ENCODE assay signal across 13 cellular contexts in genomic region chr12:9758119-9758518, GRCh38. TPM values are rescaled to one million over a fixed set of nuclear protein-coding genes. Genes with fewer than 3 reads are reported as not detected.
DNase-seq lines count a peak whose midpoint lies in the region; ATAC-seq, FAIRE-seq and TF ChIP-seq lines count a peak whose summit lies in the region.
"Had no signal": no experiment of that assay in that cellular context is flagged by ENCODE, and none has a peak within 500 bp of the region (broad histone marks: within the 10 kb centered on the region; RNA-seq: fewer than 3 reads in every experiment).

No MANE protein-coding gene starts in this region.

- peaks cover 18% of the 10 kb centered on the region for H3K27me3 ChIP-seq in SK-N-SH (ENCODE audit: insufficient read depth)
- H3K27me3 ChIP-seq in GM12878 (replicated peaks in 1 of 2; ENCODE audit: control insufficient read depth in 2 of 2, insufficient read depth in 2 of 2, low read length in 1 of 2), result no peaks in the 10 kb centered on the region
- H3K27me3 ChIP-seq: adrenal gland had no signal

- no peaks in the 10 kb centered on the region for H3F3A ChIP-seq in SK-N-SH (replicated peaks; ENCODE audit: insufficient read depth)

- in situ Hi-C loops in GM12878 (cut with MboI) (no loop called here), GM13977 (cut with MboI; ENCODE audit: low pct_unique_long_range_greater_than_20kb, low sequenced_read_pairs, unreplicated experiment) (no loop called here)

- RAD21 ChIA-PET in GM12878 (lab: Charles Lee; ENCODE audit: unreplicated experiment), result interaction anchor here (1.6 to 17.5 kb wide), 5 partner anchors 7 to 39 kb away, joined by 4 to 577 read pairs (median 58); no protein-coding TSS in a partner anchor

- no peak overlapping the region for H3K27ac ChIP-seq in SK-N-SH (ENCODE audit: low read depth in 2 of 2, low read length in 1 of 2)
- peak overlapping the region; percentile 79 for H3K27ac ChIP-seq in GM12878 (ENCODE audit: control insufficient read depth, insufficient read depth)
- H3K27ac ChIP-seq: 22Rv1, adrenal gland had no signal

- no peak for TF ChIP-seq RAD21 in SK-N-SH (IDR thresholded peaks at IDR 0.05; ENCODE audit: low read length)
- TF ChIP-seq RAD21 in GM12878 (IDR thresholded peaks at IDR 0.05; ENCODE audit: insufficient read depth, low read depth, low read length), result no peak

- SMC1A ChIA-PET in GM12878 (lab: Charles Lee; ENCODE audit: uncharacterized antibody, unreplicated experiment), result interaction anchor here (1.0 to 22.8 kb wide), 8 partner anchors 8 to 372 kb away, joined by 3 to 814 read pairs (median 14); partner anchors contain the start of gene CLEC7A

- no peaks in the 10 kb centered on the region for H3K9me2 ChIP-seq in SK-N-SH

- H4K20me1 ChIP-seq in SK-N-SH (ENCODE audit: insufficient read depth) (no peaks in the 10 kb centered on the region), GM12878 (ENCODE audit: control insufficient read depth, insufficient read depth) (no peaks in the 10 kb centered on the region)

- H3K27me3 Mint-ChIP-seq in stimulated activated naive CD8-positive, alpha-beta T cell treated with anti-CD3 and anti-CD28 coated beads, Interleukin-15, amount 100 ng/mL, for 72 hours, result no peaks in the 10 kb centered on the region

- H3K4me3 ChIP-seq in SK-N-SH (ENCODE audit: low read depth in 2 of 2, low read length in 1 of 2) (peak overlapping the region in 1 of 2 experiments; percentile 49; a peak in 1 of 4 replicates), GM12878 (peak overlapping the region; percentile 87)
- H3K4me3 ChIP-seq: adrenal gland had no signal

- BruUV-seq in GM12878 (replicated peaks; lab: Mats Ljungman, UMichigan), result no TSS peak

- H3K4me1 ChIP-seq in SK-N-SH (ENCODE audit: control insufficient read depth in 1 of 2, insufficient read depth in 2 of 2, low read depth in 1 of 2, low read length in 1 of 2) (no peaks in the 10 kb centered on the region), GM12878 (ENCODE audit: control insufficient read depth, insufficient read depth, low read length) (peaks cover 2% of the 10 kb centered on the region; the same call in 1 of the 2 replicates)
- H3K4me1 ChIP-seq: adrenal gland had no signal

- ATAC-seq in SK-N-SH treated with all-trans-retinoic acid at 6 μM for 48 hours, result no peak
- ATAC-seq in GM12878, result peak; percentile 4; the same call in 2 of the 3 replicates
- no peak for ATAC-seq in stimulated activated naive CD8-positive, alpha-beta T cell treated with anti-CD3 and anti-CD28 coated beads, Interleukin-15, amount 100 ng/mL, for 72 hours

- CTCF ChIA-PET in SK-N-SH (lab: Yijun Ruan, JAX), result interaction anchor here (1.1 to 5.7 kb wide), 3 partner anchors 9 to 15 kb away, joined by 3 to 51 read pairs (median 5); no protein-coding TSS in a partner anchor
- CTCF ChIA-PET in GM12878 (lab: Yijun Ruan, JAX), result interaction anchor here (0.5 to 19.3 kb wide), 11 partner anchors 8 to 1794 kb away, joined by 3 to 835 read pairs (median 4); no protein-coding TSS in a partner anchor

- no peak for DNase-seq in SK-N-SH
- peak; percentile 42 to 43 for DNase-seq in NCI-H526 (lab: John Stamatoyannopoulos, UW)
- no peak for DNase-seq in GM12878 (ENCODE audit: low read depth, low spot score)
- no peak for DNase-seq in stimulated activated naive CD8-positive, alpha-beta T cell treated with anti-CD3 and anti-CD28 coated beads, Interleukin-15, amount 100 ng/mL, for 72 hours
- DNase-seq in stimulated activated CD4-positive, alpha-beta T cell treated with anti-CD3 and anti-CD28 coated beads, Interleukin-4, amount 100 ng/mL, for 1 hour, result no peak
- no peak for DNase-seq in NCI-H1048 (lab: John Stamatoyannopoulos, UW)
- DNase-seq in GM13977 (ENCODE audit: low spot score), result no peak
- DNase-seq: DMS153, NCI-H345 had no signal

- WGBS in SK-N-SH (ENCODE audit: low lambda C conversion rate), result 24% methylated on average over 3 of the region's 3 CpGs
- 1% methylated on average over 3 of the region's 3 CpGs for WGBS in GM12878 (ENCODE audit: insufficient coverage, insufficient replicate concordance, low lambda C conversion rate, missing lambda C conversion rate)

- H3K79me2 ChIP-seq in SK-N-SH (ENCODE audit: insufficient read depth) (no peaks in the 10 kb centered on the region), GM12878 (ENCODE audit: control insufficient read depth, insufficient read depth, low read length) (peaks cover 41% of the 10 kb centered on the region)

- no peak for TF ChIP-seq POLR2A in GM12878 (IDR thresholded peaks at IDR 0.05; ENCODE audit: low read depth, low read length)

- peak overlapping the region; percentile 97 to 99 for H3K27ac Mint-ChIP-seq in stimulated activated naive CD8-positive, alpha-beta T cell treated with anti-CD3 and anti-CD28 coated beads, Interleukin-15, amount 100 ng/mL, for 72 hours

- H3K36me3 ChIP-seq in SK-N-SH (replicated peaks in 1 of 2; ENCODE audit: control insufficient read depth in 1 of 2, insufficient read depth in 2 of 2, low read length in 1 of 2) (no peaks in the 10 kb centered on the region), GM12878 (ENCODE audit: control insufficient read depth in 2 of 2, insufficient read depth in 2 of 2, low read length in 1 of 2) (peaks cover 0 to 14% of the 10 kb centered on the region in 2 experiments; a peak in 3 of 4 replicates)
- H3K36me3 ChIP-seq: adrenal gland had no signal

- H2AFZ ChIP-seq in SK-N-SH (ENCODE audit: low read depth) (no peak overlapping the region), GM12878 (ENCODE audit: control insufficient read depth, low read depth, low read length) (peak overlapping the region; percentile 84; the same call in 1 of the 2 replicates)

- H3K9me3 ChIP-seq in SK-N-SH (no peaks in the 10 kb centered on the region), GM12878 (replicated peaks; ENCODE audit: control insufficient read depth, insufficient read depth, low read length) (no peaks in the 10 kb centered on the region; the same call in 1 of the 3 replicates)
- H3K9me3 ChIP-seq: adrenal gland had no signal

- POLR2A ChIA-PET in SK-N-SH (lab: Yijun Ruan, JAX) (no interaction called here), GM12878 (lab: Charles Lee) (interaction anchor here (0.6 to 3.0 kb wide), 8 partner anchors 10 to 111 kb away, joined by 3 to 18 read pairs (median 4); partner anchors contain the start of gene CLEC2B)

- H3K4me3 Mint-ChIP-seq in stimulated activated naive CD8-positive, alpha-beta T cell treated with anti-CD3 and anti-CD28 coated beads, Interleukin-15, amount 100 ng/mL, for 72 hours, result peak overlapping the region; percentile 87 to 89

- no peak overlapping the region for H3K9ac ChIP-seq in SK-N-SH
- peak overlapping the region; percentile 76 for H3K9ac ChIP-seq in GM12878 (ENCODE audit: control insufficient read depth, insufficient read depth, low read length)

- H3K4me2 ChIP-seq in SK-N-SH (peak overlapping the region; percentile 73), GM12878 (ENCODE audit: control insufficient read depth, insufficient read depth) (peak overlapping the region; percentile 86)

- intact Hi-C loops in GM12878 (cut with micrococcal nuclease; ENCODE audit: unreplicated experiment), result no loop called here

- peaks cover 0 to 5% of the 10 kb centered on the region in 2 donors for H3K9me3 Mint-ChIP-seq in stimulated activated naive CD8-positive, alpha-beta T cell treated with anti-CD3 and anti-CD28 coated beads, Interleukin-15, amount 100 ng/mL, for 72 hours

- TF ChIP-seq EP300 in SK-N-SH (IDR thresholded peaks at IDR 0.05; ENCODE audit: borderline replicate concordance in 1 of 2, low read depth in 1 of 2, low read length in 1 of 2), result no peak
- TF ChIP-seq EP300 in GM12878 (IDR thresholded peaks at IDR 0.05; ENCODE audit: borderline replicate concordance in 1 of 2, control insufficient read depth in 1 of 2, low read depth in 2 of 2, low read length in 2 of 2), result no peak

- TF ChIP-seq CTCF in SK-N-SH (IDR thresholded peaks at IDR 0.05) (no peak), GM12878 (IDR thresholded peaks at IDR 0.05 in 2 of 3, conservative IDR thresholded peaks at IDR 0.05 in 1 of 3; ENCODE audit: control insufficient read depth in 2 of 3, extremely low read depth in 1 of 3, insufficient read depth in 1 of 3, low read depth in 3 of 3, low read length in 3 of 3) (no peak), GM13977 (IDR thresholded peaks at IDR 0.05; ENCODE audit: extremely low read depth, insufficient read depth, missing control alignments) (no peak)

- no peak for FAIRE-seq in GM12878 (lab: Jason Lieb, UNC)

- peaks cover 43% of the 10 kb centered on the region for H3K4me1 Mint-ChIP-seq in stimulated activated naive CD8-positive, alpha-beta T cell treated with anti-CD3 and anti-CD28 coated beads, Interleukin-15, amount 100 ng/mL, for 72 hours

RNA-seq across cellular contexts. Expression of gene CD69, which starts 2.6 kb away (rescaled TPM):
- polyA plus RNA-seq in SK-N-SH (2012; rRNA removed) (not detected in 2 replicates), GM12878 (2011; rRNA removed) (156 and 338 TPM in 2 replicates), GM12878 (2014; fragmentation: Illumina TruSeq; extraction: Trizol) (10.3 and 22.3 TPM in 2 replicates), GM12878 (2014; fragmentation: Nextera tagmentation; extraction: Ambion mirVana) (10 to 100 TPM; 32.9 to 55.7 TPM), GM12878 (2014; rRNA removed) (7.9 and 15.0 TPM in 2 replicates), GM12878 (2016; fragmentation: Nextera tagmentation; extraction: Ambion mirVana) (1 to 10 TPM; 7.3 to 8.0 TPM)
- not detected in 2 replicates for polyA plus RNA-seq in SK-N-SH (2012; cell fraction: cytosol; rRNA removed)
- not detected in 2 replicates for polyA plus RNA-seq in SK-N-SH (2012; cell fraction: nucleus; rRNA removed)
- 224 and 241 TPM in 2 replicates for total RNA-seq in GM12878 (2013; cell fraction: nucleolus; rRNA removed)
- total RNA-seq in GM12878 (2014; rRNA removed) (15.0 and 23.3 TPM in 2 replicates), GM12878 (2014; rRNA removed; fragmentation: Illumina TruSeq; extraction: Trizol) (18.2 and 21.8 TPM in 2 replicates), GM12878 (2021) (10.8 and 12.4 TPM in 2 replicates)
- polyA plus RNA-seq in GM12878 (2011; ENCODE audit: low read depth), result 20.1 TPM
- polyA plus RNA-seq in GM12878 (2011; cell fraction: cytosol; rRNA removed), result 40.2 and 51.7 TPM in 2 replicates
- 75.4 and 142 TPM in 2 replicates for polyA plus RNA-seq in GM12878 (2011; cell fraction: nucleus; rRNA removed)
- polyA plus RNA-seq in GM12878 (2012), result 23.3 and 64.7 TPM in 2 replicates
- 172 and 240 TPM in 2 replicates for polyA minus RNA-seq in GM12878 (2011; rRNA and poly(A)+ RNA removed)
- 37.4 and 42.2 TPM in 2 replicates for polyA minus RNA-seq in GM12878 (2011; cell fraction: cytosol; rRNA and poly(A)+ RNA removed)
- polyA minus RNA-seq in GM12878 (2011; cell fraction: nucleus; rRNA and poly(A)+ RNA removed), result 166 and 176 TPM in 2 replicates

RNA-seq across cellular contexts. Expression of gene CLECL1, which starts 25.2 kb away (rescaled TPM):
- polyA plus RNA-seq in SK-N-SH (2012; rRNA removed) (not detected in 2 replicates), GM12878 (2011; rRNA removed) (4.6 and 7.9 TPM in 2 replicates), GM12878 (2014; fragmentation: Illumina TruSeq; extraction: Trizol) (48.6 and 53.9 TPM in 2 replicates), GM12878 (2014; fragmentation: Nextera tagmentation; extraction: Ambion mirVana) (10 to 100 TPM; 53.3 to 56.5 TPM), GM12878 (2014; rRNA removed) (35.7 and 37.8 TPM in 2 replicates), GM12878 (2016; fragmentation: Nextera tagmentation; extraction: Ambion mirVana) (10 to 100 TPM; 50.9 to 52.9 TPM)
- polyA plus RNA-seq in SK-N-SH (2012; cell fraction: cytosol; rRNA removed), result not detected in 2 replicates
- polyA plus RNA-seq in SK-N-SH (2012; cell fraction: nucleus; rRNA removed), result not detected in 2 replicates
- 0.92 and 0.98 TPM in 2 replicates for total RNA-seq in GM12878 (2013; cell fraction: nucleolus; rRNA removed)
- total RNA-seq in GM12878 (2014; rRNA removed) (25.0 and 25.9 TPM in 2 replicates), GM12878 (2014; rRNA removed; fragmentation: Illumina TruSeq; extraction: Trizol) (43.7 and 44.2 TPM in 2 replicates), GM12878 (2021) (29.0 and 33.6 TPM in 2 replicates)
- polyA plus RNA-seq in GM12878 (2011; ENCODE audit: low read depth), result 95.5 TPM
- 1.9 and 2.1 TPM in 2 replicates for polyA plus RNA-seq in GM12878 (2011; cell fraction: cytosol; rRNA removed)
- polyA plus RNA-seq in GM12878 (2011; cell fraction: nucleus; rRNA removed), result 1.6 and 3.5 TPM in 2 replicates
- 87.0 and 87.9 TPM in 2 replicates for polyA plus RNA-seq in GM12878 (2012)
- 0.88 and 2.4 TPM in 2 replicates for polyA minus RNA-seq in GM12878 (2011; rRNA and poly(A)+ RNA removed)
- polyA minus RNA-seq in GM12878 (2011; cell fraction: cytosol; rRNA and poly(A)+ RNA removed), result 2.4 TPM in 1 of 2 replicates, not detected in the other
- 1.8 and 3.0 TPM in 2 replicates for polyA minus RNA-seq in GM12878 (2011; cell fraction: nucleus; rRNA and poly(A)+ RNA removed)
- total RNA-seq: glomerular endothelial cell had no signal

Comparison
In these comparisons a context has a peak if more than half of its experiments do, and no peak if none do; other contexts are left out.
1. DNase-seq: peak in NCI-H526 (2 of 2); none in SK-N-SH (single experiment), GM12878 (single experiment), stimulated activated naive CD8-positive, alpha-beta T cell treated with anti-CD3 and anti-CD28 coated beads, Interleukin-15, amount 100 ng/mL, for 72 hours (0 of 2), stimulated activated CD4-positive, alpha-beta T cell treated with anti-CD3 and anti-CD28 coated beads, Interleukin-4, amount 100 ng/mL, for 1 hour (single experiment), NCI-H1048 (single experiment) and GM13977 (single experiment).
2. RNA of gene CD69, which starts 2.6 kb away (polyA plus RNA-seq): 7.3 to 338 TPM in GM12878; not detected in SK-N-SH; every median in the first group is over 4 times any median in the second.
3. Of the 26 proteins assayed by ChIP-seq in both GM12878 and SK-N-SH: peak only in GM12878: MXI1; only in SK-N-SH: none; in both: none; in neither: 25.